ENCODE assay signal across 9 cellular contexts in genomic region chr7:29146888-29147609, GRCh38. TPM values are rescaled to one million over a fixed set of nuclear protein-coding genes. Genes with fewer than 3 reads are reported as not detected.
DNase-seq lines count a peak whose midpoint lies in the region; ATAC-seq and TF ChIP-seq lines count a peak whose summit lies in the region.
"Had no signal": no experiment of that assay in that cellular context is flagged by ENCODE, and none has a peak within 500 bp of the region (broad histone marks: within the 10 kb centered on the region; RNA-seq: fewer than 3 reads in every experiment).

No MANE protein-coding gene starts in this region.

- WGBS in stomach, 5 donors = 38 to 54% (median 46%) methylated on average over 14 of the region's 14 CpGs

- intact Hi-C loops in stomach (cut with DNase I; ENCODE audit: low total_unique reads) = no loop called here

- peak; percentile 4 for DNase-seq in LHCN-M2 (ENCODE audit: low read depth)
- DNase-seq in SJSA1 (ENCODE audit: low read depth in 1 of 2, low spot score in 2 of 2) = no peak
- DNase-seq in stomach = peak; percentile 45
- DNase-seq in NCI-H82 treated with DMSO at 0.1 percent for 48 hours (lab: John Stamatoyannopoulos, UW; ENCODE audit: unreplicated experiment) = no peak
- DNase-seq in SW 1271 (lab: John Stamatoyannopoulos, UW) = no peak
- DNase-seq: activated CD4-positive, alpha-beta T cell treated with anti-CD3 and anti-CD28 coated beads, Interleukin-2, amount 10 ng/mL, durations not matched to agents 24 days and 14 days had no signal

- no peak for TF ChIP-seq POLR2A in stomach (IDR thresholded peaks at IDR 0.05)

- no peak overlapping the region for H3K27ac ChIP-seq in SJSA1
- peak overlapping the region in 2 of 5 donors; percentile 40 to 41 for H3K27ac ChIP-seq in stomach

- H3K27me3 ChIP-seq in SJSA1 (replicated peaks) = peaks cover 64% of the 10 kb centered on the region
- H3K27me3 ChIP-seq in stomach = peaks cover 0 to 40% (median 12%) of the 10 kb centered on the region in 3 donors

- H3K4me3 ChIP-seq in SJSA1 (peak overlapping the region; percentile 32), iPS-18c (ENCODE audit: insufficient read depth, low read depth, low read length) (peak overlapping the region; percentile 80), stomach (peak overlapping the region; percentile 35 to 52 (median 47))

- no peaks in the 10 kb centered on the region for H3K9me3 ChIP-seq in SJSA1 (replicated peaks)
- H3K9me3 ChIP-seq in iPS-18c (ENCODE audit: control insufficient read depth, insufficient read depth, low read length) = peaks cover 6% of the 10 kb centered on the region
- no peaks in the 10 kb centered on the region for H3K9me3 ChIP-seq in stomach

- ATAC-seq in GM21786 (IDR thresholded peaks at IDR 0.05; ENCODE audit: unreplicated experiment) (no peak), HG03095 (IDR thresholded peaks at IDR 0.05; ENCODE audit: unreplicated experiment) (no peak)

- H3K4me1 ChIP-seq in SJSA1 (replicated peaks) (no peaks in the 10 kb centered on the region), stomach (peaks cover 11 to 20% (median 17%) of the 10 kb centered on the region in 4 donors)

- no peak for TF ChIP-seq CTCF in stomach (IDR thresholded peaks at IDR 0.05)

- TF ChIP-seq EP300 in stomach (IDR thresholded peaks at IDR 0.05) = no peak

- no peaks in the 10 kb centered on the region for H3K36me3 ChIP-seq in SJSA1
- H3K36me3 ChIP-seq in stomach = no peaks in the 10 kb centered on the region

RNA-seq across cellular contexts. Expression of gene CPVL, which starts 0.7 kb away (rescaled TPM):
- total RNA-seq in LHCN-M2 (2014; rRNA removed) (0.06 and 0.19 TPM in 2 replicates), stomach (10 to 100 TPM in 2 of 5 donors, not detected in 3; 22.8 to 24.3 TPM)
- polyA plus RNA-seq in LHCN-M2 (2012) = 0.40 TPM
- 1.6 and 2.7 TPM in 2 replicates for total RNA-seq in SJSA1 (2014; rRNA removed; shearing (Covaris generic))
- 10 to 100 TPM in 1 of 3 donors, 1 to 10 TPM in 2; 4.1 to 17.5 (median 4.8) TPM for polyA plus RNA-seq in stomach
- total RNA-seq: activated CD4-positive, alpha-beta T cell treated with anti-CD3 and anti-CD28 coated beads, Interleukin-2, amount 10 ng/mL, durations not matched to agents 24 days and 14 days had no signal

RNA-seq across cellular contexts. Expression of gene CHN2, which starts 47.5 kb away (rescaled TPM):
- total RNA-seq in LHCN-M2 (2014; rRNA removed) (not detected in 2 replicates), stomach (10 to 100 TPM; 12.5 to 47.8 (median 23.2) TPM)
- 0.09 TPM for polyA plus RNA-seq in LHCN-M2 (2012)
- 0.21 TPM in 1 of 2 replicates, not detected in the other for total RNA-seq in SJSA1 (2014; rRNA removed; shearing (Covaris generic))
- 1 to 10 TPM; 2.4 to 7.8 (median 5.2) TPM for polyA plus RNA-seq in stomach

Comparison
In these comparisons a context has a peak if more than half of its experiments do, and no peak if none do; other contexts are left out.
1. DNase-seq: peak in LHCN-M2 (single experiment) and stomach (single experiment); none in SJSA1 (0 of 2), NCI-H82 treated with DMSO at 0.1 percent for 48 hours (single experiment) and SW 1271 (0 of 2).
2. RNA of gene CHN2, which starts 47.5 kb away (total RNA-seq): 12.5 to 47.8 TPM in stomach; 0.21 TPM in SJSA1 and not detected in LHCN-M2; every median in the first group is over 10 times any median in the second.
3. Peak in every context shown above with its lines, with median percentiles within 50 percentile points of each other: H3K4me3 ChIP-seq.